In genomic region chr1:113074237-113074636, GRCh38 we compare ENCODE assay signal across 8 cellular contexts. TPM values are rescaled to one million over a fixed set of nuclear protein-coding genes. Genes with fewer than 3 reads are reported as not detected.
DNase-seq lines count a peak whose midpoint lies in the region; ATAC-seq and TF ChIP-seq lines count a peak whose summit lies in the region.

No MANE protein-coding gene starts in this region.

- peak overlapping the region; percentile 91 to 97 for H3K9ac ChIP-seq in mucosa of rectum (ENCODE audit: low read depth in 1 of 2, low read length in 2 of 2)

- H3K27me3 Mint-ChIP-seq in HFFc6 (ENCODE audit: insufficient read depth) (no peaks in the 10 kb centered on the region; the same call in 1 of the 2 replicates), brain (peaks cover 9% of the 10 kb centered on the region)

- no peak for DNase-seq in AG04449 (ENCODE audit: low read depth, low spot score)
- no peak for DNase-seq in HFFc6
- no peak for DNase-seq in DMS79 (lab: John Stamatoyannopoulos, UW)
- DNase-seq in stimulated activated CD4-positive, alpha-beta T cell treated with anti-CD3 and anti-CD28 coated beads, Interleukin-15, amount 100 ng/mL, for 24 hours = no peak
- DNase-seq in NCI-H1694 (lab: John Stamatoyannopoulos, UW) = no peak

- peak overlapping the region; percentile 99 for H3K4me3 ChIP-seq in AG04449 (ENCODE audit: low read depth, low read length)
- H3K4me3 ChIP-seq in mucosa of rectum (ENCODE audit: low read length in 2 of 2) = peak overlapping the region; percentile 97 to 99

- no peaks in the 10 kb centered on the region for H3K9me3 ChIP-seq in mucosa of rectum (ENCODE audit: control insufficient read depth in 2 of 2, low read length in 2 of 2)

- H3K27ac Mint-ChIP-seq in HFFc6 = peak overlapping the region; percentile 98
- peak overlapping the region; percentile 98 to 99 (median 99) for H3K27ac Mint-ChIP-seq in brain

- TF ChIP-seq CTCF in AG04449 (IDR thresholded peaks at IDR 0.05; ENCODE audit: insufficient read depth, low read length, missing control alignments) (no peak), HFFc6 (IDR thresholded peaks at IDR 0.05) (no peak), brain (conservative IDR thresholded peaks at IDR 0.05) (no peak)

- H3K36me3 Mint-ChIP-seq in HFFc6 (ENCODE audit: low read depth) (peaks cover 19% of the 10 kb centered on the region), brain (peaks cover 35% of the 10 kb centered on the region)

- H3K9me3 Mint-ChIP-seq in HFFc6 (no peaks in the 10 kb centered on the region), brain (peaks cover 0 to 11% (median 2%) of the 10 kb centered on the region in 5 experiments)

- H3K4me1 Mint-ChIP-seq in HFFc6 (ENCODE audit: low read depth) (peaks cover 22% of the 10 kb centered on the region), brain (peaks cover 47% of the 10 kb centered on the region)

- peak overlapping the region; percentile 99 for H3K4me3 Mint-ChIP-seq in HFFc6
- peak overlapping the region; percentile 97 to 100 (median 99) for H3K4me3 Mint-ChIP-seq in brain

- no peak for ATAC-seq in HG02623 (IDR thresholded peaks at IDR 0.05; ENCODE audit: unreplicated experiment)

- POLR2A ChIA-PET in AG04449 (lab: Yijun Ruan, JAX) = interaction anchor here (1.7 kb wide), 1 partner anchor 118 kb away, joined by 9 read pairs; the partner anchor contains the start of gene SLC16A1

- no peak overlapping the region for H3K27ac ChIP-seq in mucosa of rectum (ENCODE audit: low read depth in 2 of 2, low read length in 2 of 2)

- CTCF ChIA-PET in AG04449 (lab: Yijun Ruan, JAX) = interaction anchor here (1.3 to 5.3 kb wide), 12 partner anchors 14 to 607 kb away, joined by 3 to 155 read pairs (median 41); partner anchors contain the start of genes PPM1J and RHOC

- no peaks in the 10 kb centered on the region for H3K27me3 ChIP-seq in mucosa of rectum (ENCODE audit: control insufficient read depth in 2 of 2, insufficient read depth in 2 of 2, low read length in 2 of 2)

- H3K4me1 ChIP-seq in mucosa of rectum (ENCODE audit: control insufficient read depth in 2 of 2, insufficient read depth in 2 of 2, low read length in 2 of 2) = peaks cover 16 to 17% of the 10 kb centered on the region in 2 donors

- peaks cover 0 to 10% of the 10 kb centered on the region in 2 donors for H3K36me3 ChIP-seq in mucosa of rectum (ENCODE audit: control insufficient read depth in 2 of 2, insufficient read depth in 2 of 2, low read length in 2 of 2)

RNA-seq across cellular contexts. Expression of gene LRIG2, which starts 1.2 kb away (rescaled TPM):
- 1 to 10 TPM; 5.6 to 8.5 (median 7.4) TPM for total RNA-seq in HFFc6 (2021; fragmentation: NEBNext Ultra II Directional; extraction: Animal tissue kit (Norgen Biotek cat#: 25700))
- 3.0 TPM for polyA plus RNA-seq in brain (ENCODE audit: insufficient read depth, low read depth, low replicate concordance)
